In the genomic region with DNA sequence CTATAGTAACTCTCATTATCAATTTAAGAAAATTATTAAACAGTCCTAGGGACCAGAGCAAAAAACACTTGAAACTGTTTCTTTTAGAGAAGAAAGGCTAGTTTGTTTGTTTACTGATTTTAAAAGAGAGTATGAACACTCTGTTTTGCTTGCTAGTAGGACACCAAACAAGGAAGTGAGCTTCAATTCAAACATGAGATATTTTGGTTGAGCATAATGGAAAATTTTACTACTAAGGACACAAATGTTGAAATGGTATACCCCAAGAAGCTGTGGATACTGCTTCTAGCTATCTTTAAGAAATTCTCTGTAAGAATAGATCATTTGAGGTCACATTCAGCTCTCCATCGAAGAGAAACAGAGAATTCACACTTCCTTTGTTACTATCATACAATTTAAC, we compare ENCODE assay signal across 17 cellular contexts.
"Had no signal": no experiment of that assay in that cellular context is flagged by ENCODE, and none has a peak within 500 bp of the region (broad histone marks: within the 10 kb centered on the region; RNA-seq: fewer than 3 reads in every experiment).

No MANE protein-coding gene starts in this region.

- H3K36me3 ChIP-seq: pancreas, thoracic aorta, upper lobe of right lung had no signal

- ATAC-seq: foreskin keratinocyte; naive thymus-derived CD4-positive, alpha-beta T cell; pancreas; sciatic nerve; upper lobe of right lung had no signal

- H3K4me3 ChIP-seq: esophagus squamous epithelium, left ventricle myocardium inferior, pancreas, stomach, thoracic aorta, upper lobe of right lung had no signal

- H3K9me3 ChIP-seq: pancreas, thoracic aorta, upper lobe of right lung had no signal

- DNase-seq: activated CD4-positive, alpha-beta memory T cell treated with anti-CD3 and anti-CD28 coated beads, Interleukin-2, amount 10 ng/mL, durations not matched to agents 7 days and 5 days; activated CD4-positive, alpha-beta T cell treated with anti-CD3 and anti-CD28 coated beads for 1 hour; activated naive CD8-positive, alpha-beta T cell treated with anti-CD3 and anti-CD28 coated beads, Interleukin-2, amount 10 ng/mL, durations not matched to agents 7 days and 5 days; central memory CD4-positive, alpha-beta T cell; cortex of kidney; effector CD4-positive, alpha-beta T cell; esophagus squamous epithelium; foreskin keratinocyte; glutamatergic neuron; left ventricle myocardium inferior; naive thymus-derived CD4-positive, alpha-beta T cell; pancreas; stimulated activated CD4-positive, alpha-beta T cell treated with anti-CD3 and anti-CD28 coated beads, Interleukin-1b, Interleukin-23, amount 100 ng/mL, for 48 hours; stomach; upper lobe of right lung had no signal

- H3K4me1 ChIP-seq: foreskin keratinocyte, left ventricle myocardium inferior had no signal
